In the genomic region with DNA sequence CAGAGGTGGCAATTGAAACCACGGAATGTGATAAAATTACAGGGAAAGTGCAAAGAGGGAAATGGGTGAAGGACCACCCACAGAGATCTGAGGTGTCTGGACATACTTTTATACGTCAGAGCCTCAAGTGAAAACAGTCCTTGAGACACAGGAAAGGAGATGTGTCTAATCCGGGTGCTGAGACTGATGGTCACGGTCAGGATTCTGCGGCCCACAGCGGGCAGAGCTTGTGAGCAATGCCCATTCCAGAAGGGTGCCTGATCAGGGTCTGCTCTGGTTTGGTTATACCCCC, we compare ENCODE assay signal across 24 cellular contexts.
"Had no signal": no experiment of that assay in that cellular context is flagged by ENCODE, and none has a peak within 500 bp of the region (broad histone marks: within the 10 kb centered on the region; RNA-seq: fewer than 3 reads in every experiment).

No MANE protein-coding gene starts in this region.

- H3K4me3 Mint-ChIP-seq: activated CD4-positive, alpha-beta memory T cell treated with anti-CD3 and anti-CD28 coated beads for 36 hours; activated naive CD4-positive, alpha-beta T cell treated with anti-CD3 and anti-CD28 coated beads for 36 hours; immature natural killer cell; memory B cell; nephron progenitor cell; T-helper 1 cell treated with Interleukin-12 subunit alpha and Interleukin-12 subunit beta and Interleukin-4 antibody, amounts not matched to agents 30 μg/mL and 1 μg/mL, for 36 hours; type B pancreatic cell had no signal

- H3K4me1 Mint-ChIP-seq: immature natural killer cell had no signal

- H3K4me1 ChIP-seq: right atrium auricular region had no signal

- H3K36me3 ChIP-seq: brain microvascular endothelial cell, pancreas, right atrium auricular region, thoracic aorta had no signal

- H3K9me3 Mint-ChIP-seq: activated CD4-positive, alpha-beta memory T cell treated with anti-CD3 and anti-CD28 coated beads for 36 hours; immature natural killer cell; type B pancreatic cell had no signal

- H3K4me3 ChIP-seq: hepatocyte, pancreas, psoas muscle, right atrium auricular region, thoracic aorta had no signal

- H3K27me3 Mint-ChIP-seq: activated CD4-positive, alpha-beta memory T cell treated with anti-CD3 and anti-CD28 coated beads for 36 hours; memory B cell; type B pancreatic cell had no signal

- ATAC-seq: left ventricle myocardium superior, pancreas, psoas muscle had no signal

- H3K27me3 ChIP-seq: brain microvascular endothelial cell, hepatocyte, pancreas, right atrium auricular region had no signal

- DNase-seq: activated CD4-positive, alpha-beta memory T cell treated with anti-CD3 and anti-CD28 coated beads for 36 hours; activated CD4-positive, alpha-beta T cell treated with anti-CD3 and anti-CD28 coated beads for 4 hours; activated CD4-positive, CD25-positive, alpha-beta regulatory T cell; activated naive CD4-positive, alpha-beta T cell treated with anti-CD3 and anti-CD28 coated beads for 36 hours; activated T-cell treated with anti-CD3 and anti-CD28 coated beads, Interleukin-2, amount 50 U/mL, for 48 hours; amygdala; brain microvascular endothelial cell; caudate nucleus; effector memory CD4-positive, alpha-beta T cell; glutamatergic neuron; immature natural killer cell; kidney glomerular epithelial cell; left ventricle myocardium superior; nephron progenitor cell; pancreas; psoas muscle; stimulated activated CD4-positive, alpha-beta T cell treated with anti-CD3 and anti-CD28 coated beads, Interleukin-4, amount 100 ng/mL, for 24 hours; stimulated activated naive CD4-positive, alpha-beta T cell treated with Interleukin-2 at 50 U/mL for 16 hours had no signal

- H3K27ac Mint-ChIP-seq: activated CD4-positive, alpha-beta memory T cell treated with anti-CD3 and anti-CD28 coated beads for 36 hours; activated naive CD4-positive, alpha-beta T cell treated with anti-CD3 and anti-CD28 coated beads for 36 hours; immature natural killer cell; memory B cell; nephron progenitor cell; T-helper 1 cell treated with Interleukin-12 subunit alpha and Interleukin-12 subunit beta and Interleukin-4 antibody, amounts not matched to agents 30 μg/mL and 1 μg/mL, for 36 hours; type B pancreatic cell had no signal

- H3K9me3 ChIP-seq: pancreas, psoas muscle, right atrium auricular region, thoracic aorta had no signal

- H3K27ac ChIP-seq: brain microvascular endothelial cell, hepatocyte, pancreas, psoas muscle, right atrium auricular region, thoracic aorta had no signal
